17 cellular contexts compared by ENCODE assay signal in genomic region chr5:15510816-15511215, GRCh38. TPM values are rescaled to one million over a fixed set of nuclear protein-coding genes. Genes with fewer than 3 reads are reported as not detected.
DNase-seq lines count a peak whose midpoint lies in the region; TF ChIP-seq lines count a peak whose summit lies in the region.
"Had no signal": no experiment of that assay in that cellular context is flagged by ENCODE, and none has a peak within 500 bp of the region (broad histone marks: within the 10 kb centered on the region; RNA-seq: fewer than 3 reads in every experiment).

No MANE protein-coding gene starts in this region.

- no peak overlapping the region for H3K4me3 ChIP-seq in mammary epithelial cell (replicated peaks in 1 of 3; ENCODE audit: insufficient read depth in 1 of 3, low read depth in 2 of 3, low read length in 3 of 3)
- H3K4me3 ChIP-seq: skin epidermis had no signal

- H3K9me3 ChIP-seq in mammary epithelial cell (replicated peaks; ENCODE audit: insufficient read depth, low read length), result peaks cover 3% of the 10 kb centered on the region

- no peaks in the 10 kb centered on the region for H3K4me1 ChIP-seq in mammary epithelial cell (ENCODE audit: insufficient read depth, low read length)

- no peaks in the 10 kb centered on the region for H4K20me1 ChIP-seq in mammary epithelial cell (ENCODE audit: insufficient read depth, low read length)

- no peak overlapping the region for H2AFZ ChIP-seq in mammary epithelial cell (ENCODE audit: low read depth, low read length)

- dilution Hi-C loops in mammary epithelial cell (cut with HindIII; ENCODE audit: low sequenced_read_pairs), result no loop called here

- H3K27ac ChIP-seq in mammary epithelial cell (ENCODE audit: insufficient read depth, low read depth, low read length), result no peak overlapping the region
- H3K27ac ChIP-seq: skin epidermis had no signal

- DNase-seq in AG08395 (ENCODE audit: low spot score), result peak; percentile 44
- peak; percentile 13 for DNase-seq in HCEC 1CT
- peak; percentile 0 for DNase-seq in mammary epithelial cell
- peak; percentile 12 to 64 for DNase-seq in lung microvascular endothelial cell (ENCODE audit: low read depth in 2 of 2)
- DNase-seq in epidermal melanocyte (ENCODE audit: insufficient read length, low spot score), result no peak
- no peak for DNase-seq in COLO829 (ENCODE audit: low spot score)
- no peak for DNase-seq in occipital lobe (lab: John Stamatoyannopoulos, UW)
- no peak for DNase-seq in activated T-cell treated with anti-CD3 and anti-CD28 coated beads, Interleukin-2, amount 50 U/mL, for 48 hours
- DNase-seq: activated gamma-delta T cell treated with Interleukin-2 at 50 U/mL for 16 hours; AML-193; cortex of kidney; hippocampal formation; NCI-H1092; stimulated activated CD4-positive, alpha-beta T cell treated with anti-CD3 and anti-CD28 coated beads, Interleukin-4, amount 100 ng/mL, for 4 hours had no signal

- H3K27me3 ChIP-seq in mammary epithelial cell (ENCODE audit: insufficient read depth, low read length), result no peaks in the 10 kb centered on the region

- no TSS peak for BruUV-seq in mammary epithelial cell (replicated peaks; lab: Mats Ljungman, UMichigan)

- no peak overlapping the region for H3K4me2 ChIP-seq in mammary epithelial cell (ENCODE audit: insufficient read depth, low read depth, low read length)

- no peak overlapping the region for H3K9ac ChIP-seq in mammary epithelial cell (ENCODE audit: insufficient read depth, low read length)

- CTCF ChIA-PET in mammary epithelial cell (lab: Charles Lee; ENCODE audit: low non-redundant PET), result no interaction called here

- no peaks in the 10 kb centered on the region for H3K79me2 ChIP-seq in mammary epithelial cell (ENCODE audit: insufficient read depth, low read length)

- intact Hi-C loops in mammary epithelial cell (cut with micrococcal nuclease), result no loop called here

- no peaks in the 10 kb centered on the region for H3K36me3 ChIP-seq in mammary epithelial cell (ENCODE audit: insufficient read depth, low read length)

- no peak for TF ChIP-seq CTCF in mammary epithelial cell (conservative IDR thresholded peaks at IDR 0.05 in 1 of 2, IDR thresholded peaks at IDR 0.05 in 1 of 2; ENCODE audit: extremely low read depth in 1 of 2, insufficient read depth in 1 of 2, low read depth in 1 of 2, low read length in 2 of 2)

- in situ Hi-C loops in mammary epithelial cell (cut with MboI; ENCODE audit: low sequenced_read_pairs in 2 of 2), result no loop called here

- 22% methylated on average over 3 of the region's 3 CpGs for WGBS in mammary epithelial cell (ENCODE audit: low coverage, missing lambda C conversion rate)

RNA-seq across cellular contexts. Expression of gene FBXL7, which starts 10.8 kb away (rescaled TPM):
- total RNA-seq in mammary epithelial cell (1 to 10 TPM; 1.0 to 2.4 TPM), lung microvascular endothelial cell (10.0 and 14.1 TPM in 2 replicates), occipital lobe (3.0 TPM)
- polyA plus RNA-seq in mammary epithelial cell, result 0.01 TPM
- polyA minus RNA-seq in mammary epithelial cell, result not detected
- total RNA-seq: activated CD8-positive, alpha-beta memory T cell treated with anti-CD3 and anti-CD28 coated beads for 36 hours; mononuclear cell had no signal

Comparison
In these comparisons a context has a peak if more than half of its experiments do, and no peak if none do; other contexts are left out.
1. DNase-seq: peak in AG08395 (single experiment), HCEC 1CT (single experiment), mammary epithelial cell (single experiment) and lung microvascular endothelial cell (2 of 2); none in epidermal melanocyte (single experiment), COLO829 (single experiment), occipital lobe (single experiment) and activated T-cell treated with anti-CD3 and anti-CD28 coated beads, Interleukin-2, amount 50 U/mL, for 48 hours (0 of 2).